In genomic region chr1:67162954-67163353, GRCh38 we compare ENCODE assay signal across 9 cellular contexts. TPM values are rescaled to one million over a fixed set of nuclear protein-coding genes. Genes with fewer than 3 reads are reported as not detected.
DNase-seq lines count a peak whose midpoint lies in the region; ATAC-seq, FAIRE-seq and TF ChIP-seq lines count a peak whose summit lies in the region.
"Had no signal": no experiment of that assay in that cellular context is flagged by ENCODE, and none has a peak within 500 bp of the region (broad histone marks: within the 10 kb centered on the region; RNA-seq: fewer than 3 reads in every experiment).

No MANE protein-coding gene starts in this region.

- POLR2A ChIA-PET in HCT116 (lab: Charles Lee): no interaction called here

- no peaks in the 10 kb centered on the region for H3K9me2 ChIP-seq in HCT116 (ENCODE audit: insufficient read depth)

- H3K4me3 ChIP-seq in GM12865 (ENCODE audit: low read depth, low read length) (no peak overlapping the region), HCT116 (replicated peaks in 1 of 2; ENCODE audit: low read depth in 1 of 2, low read length in 2 of 2) (no peak overlapping the region), fibroblast of mammary gland (ENCODE audit: control insufficient read depth, low read depth, low read length) (no peak overlapping the region)
- H3K4me3 ChIP-seq: SJSA1 had no signal

- H3K4me2 ChIP-seq in HCT116 (ENCODE audit: low read length): peak overlapping the region; percentile 43

- H3K27me3 ChIP-seq in HCT116 (ENCODE audit: insufficient read depth, low read length): no peaks in the 10 kb centered on the region
- H3K27me3 ChIP-seq: SJSA1 had no signal

- TF ChIP-seq POLR2A in HCT116 (IDR thresholded peaks at IDR 0.05; ENCODE audit: borderline replicate concordance, extremely low read depth, insufficient read depth, insufficient read length): no peak

- BruUV-seq in HCT116 (replicated peaks; lab: Mats Ljungman, UMichigan): no TSS peak

- TF ChIP-seq CTCF in GM12865 (IDR thresholded peaks at IDR 0.05; ENCODE audit: insufficient read depth, low read depth, low read length, missing control alignments): no peak
- no peak for TF ChIP-seq CTCF in HCT116 (IDR thresholded peaks at IDR 0.05 in 2 of 3, conservative IDR thresholded peaks at IDR 0.05 in 1 of 3; ENCODE audit: borderline replicate concordance in 1 of 3, insufficient read depth in 1 of 3, low read depth in 2 of 3, low read length in 2 of 3)
- TF ChIP-seq CTCF in fibroblast of mammary gland (conservative IDR thresholded peaks at IDR 0.05; ENCODE audit: control insufficient read depth, insufficient read depth, low read depth, low read length): no peak
- TF ChIP-seq CTCF in D721Med (IDR thresholded peaks at IDR 0.05; ENCODE audit: insufficient read depth, missing control alignments): no peak

- DNase-seq in GM12865 (ENCODE audit: low read depth) (peak; percentile 72), HCT116 (ENCODE audit: low read depth, low spot score) (peak; percentile 61), RKO (ENCODE audit: low spot score) (peak; percentile 91), fibroblast of mammary gland (ENCODE audit: low read depth) (peak; percentile 51), dermis blood vessel endothelial cell (no peak), NCI-H2171 (lab: John Stamatoyannopoulos, UW) (no peak), D721Med (ENCODE audit: insufficient read length, low spot score) (no peak)

- no peak overlapping the region for H3K9ac ChIP-seq in HCT116 (ENCODE audit: low read length)

- no peak overlapping the region for H3K27ac ChIP-seq in HCT116 (ENCODE audit: low read depth, low read length)
- H3K27ac ChIP-seq: SJSA1 had no signal

- intact Hi-C loops in HCT116 (cut with micrococcal nuclease): no loop called here

- RAD21 ChIA-PET in HCT116 (lab: Charles Lee; ENCODE audit: low non-redundant PET in 1 of 2, low total read pairs in 2 of 2, uncharacterized antibody in 2 of 2, unreplicated experiment in 2 of 2): no interaction called here

- peak; percentile 77 for ATAC-seq in HCT116
- ATAC-seq in GM19035 (IDR thresholded peaks at IDR 0.05; ENCODE audit: unreplicated experiment): no peak

- no peak for FAIRE-seq in D721Med (lab: Jason Lieb, UNC)

- CTCF ChIA-PET in HCT116 (lab: Charles Lee): interaction anchor here (1.1 to 2.2 kb wide), 4 partner anchors 14 to 167 kb away, joined by 4 to 7 read pairs (median 6); no protein-coding TSS in a partner anchor

- no peaks in the 10 kb centered on the region for H3K79me2 ChIP-seq in HCT116 (ENCODE audit: insufficient read depth, low read length)

- H2AFZ ChIP-seq in HCT116 (ENCODE audit: low read depth, low read length, poor library complexity, severe bottlenecking): peak overlapping the region; percentile 69

- H3K9me3 ChIP-seq in HCT116 (ENCODE audit: control insufficient read depth in 1 of 2, insufficient read depth in 1 of 2, low read depth in 1 of 2, low read length in 2 of 2): no peaks in the 10 kb centered on the region
- H3K9me3 ChIP-seq: SJSA1 had no signal

- 0 out of 2 replicates have a peak, but pooled peaks have one; percentile 11 for TF ChIP-seq RAD21 in HCT116 (IDR thresholded peaks at IDR 0.05; ENCODE audit: low read depth)

- peaks cover 0 to 18% of the 10 kb centered on the region in 2 experiments; a peak in 2 of 4 replicates for H3K4me1 ChIP-seq in HCT116 (ENCODE audit: control insufficient read depth in 1 of 2, insufficient read depth in 2 of 2, low read length in 2 of 2)
- H3K4me1 ChIP-seq: SJSA1 had no signal

- no peaks in the 10 kb centered on the region for H3K36me3 ChIP-seq in HCT116 (ENCODE audit: control insufficient read depth in 1 of 2, insufficient read depth in 2 of 2, low read length in 2 of 2)
- H3K36me3 ChIP-seq: SJSA1 had no signal

- H4K20me1 ChIP-seq in HCT116 (ENCODE audit: insufficient read depth): no peaks in the 10 kb centered on the region

TF ChIP-seq in HCT116, 20 proteins besides CTCF, POLR2A, EP300 and RAD21:
- TF ChIP-seq CEBPB (IDR thresholded peaks at IDR 0.05; ENCODE audit: low read depth): peak; percentile 60
- peak; percentile 71 for TF ChIP-seq SP1 (IDR thresholded peaks at IDR 0.05; ENCODE audit: low read depth)
- peak; percentile 64 for TF ChIP-seq MAX (IDR thresholded peaks at IDR 0.05)
- TF ChIP-seq ATF3 (IDR thresholded peaks at IDR 0.05): peak; percentile 42; the same call in 1 of the 2 replicates
- TF ChIP-seq CBX3 (IDR thresholded peaks at IDR 0.05; ENCODE audit: low read depth): peak; percentile 94
- TF ChIP-seq SIN3A (IDR thresholded peaks at IDR 0.05; ENCODE audit: low read depth): no peak
- TF ChIP-seq TCF7L2 (IDR thresholded peaks at IDR 0.05; ENCODE audit: borderline replicate concordance, extremely low read depth, insufficient read depth, insufficient read length): peak; percentile 15
- peak; percentile 93 for TF ChIP-seq FOSL1 (IDR thresholded peaks at IDR 0.05; ENCODE audit: low read depth)
- 0 out of 2 replicates have a peak, but pooled peaks have one; percentile 21 for TF ChIP-seq SRF (IDR thresholded peaks at IDR 0.05; ENCODE audit: low read depth)
- no peak for TF ChIP-seq ZBTB33 (IDR thresholded peaks at IDR 0.05; ENCODE audit: extremely low read depth, insufficient replicate concordance, low read length)
- TF ChIP-seq EZH2 (IDR thresholded peaks at IDR 0.05): no peak
- peak; percentile 86 for TF ChIP-seq JUND (IDR thresholded peaks at IDR 0.05)

RNA-seq across cellular contexts. Expression of gene IL23R, which starts 3.3 kb away (rescaled TPM):
- not detected for total RNA-seq in HCT116 (2021; ENCODE audit: unreplicated experiment)
- polyA plus RNA-seq in HCT116 (2012): not detected in 2 replicates
- total RNA-seq in dermis blood vessel endothelial cell: not detected in 2 replicates
- total RNA-seq: SJSA1 had no signal

RNA-seq across cellular contexts. Expression of gene C1orf141, which starts 28.2 kb away (rescaled TPM):
- not detected for total RNA-seq in HCT116 (2021; ENCODE audit: unreplicated experiment)
- not detected in 2 replicates for polyA plus RNA-seq in HCT116 (2012)
- not detected in 2 replicates for total RNA-seq in dermis blood vessel endothelial cell
- total RNA-seq: SJSA1 had no signal

Comparison
In these comparisons a context has a peak if more than half of its experiments do, and no peak if none do; other contexts are left out.
1. DNase-seq: peak in GM12865 (single experiment), HCT116 (single experiment), RKO (single experiment) and fibroblast of mammary gland (single experiment); none in dermis blood vessel endothelial cell (single experiment), NCI-H2171 (single experiment) and D721Med (single experiment).